Comparison of ENCODE assay signal across 1 cellular context in the genomic region with DNA sequence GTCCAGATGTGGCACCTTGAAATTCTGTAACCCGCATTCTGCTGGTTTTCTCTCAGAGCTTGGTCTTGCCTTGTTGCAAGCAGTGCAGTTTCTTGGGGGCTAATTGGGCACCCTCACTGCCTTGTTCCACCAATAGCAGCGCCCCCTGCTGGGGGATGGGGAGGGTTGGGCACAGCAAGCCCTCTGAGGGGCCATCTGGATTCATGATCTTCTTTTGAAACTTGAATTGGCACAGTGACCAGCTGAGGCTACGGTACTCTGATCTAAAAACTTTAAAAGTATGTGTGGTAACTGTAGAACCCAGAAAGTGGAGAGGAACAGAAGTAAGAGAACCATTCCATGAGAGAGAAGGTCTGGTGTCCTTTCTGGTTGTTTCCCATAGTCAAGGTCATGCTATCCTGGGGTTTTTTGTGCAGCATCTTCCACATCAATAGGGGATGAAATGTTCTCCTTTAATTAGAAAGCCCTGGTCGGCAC.
TF ChIP-seq lines count a peak whose summit lies in the region.

No MANE protein-coding gene starts in this region.

TF ChIP-seq in K562, 482 proteins besides CTCF, POLR2A, EP300 and RAD21 (continued from another document and continues in another):
- no peak for TF ChIP-seq FOSL1 (tag; conservative IDR thresholded peaks at IDR 0.05)
- TF ChIP-seq, protein P1, sequence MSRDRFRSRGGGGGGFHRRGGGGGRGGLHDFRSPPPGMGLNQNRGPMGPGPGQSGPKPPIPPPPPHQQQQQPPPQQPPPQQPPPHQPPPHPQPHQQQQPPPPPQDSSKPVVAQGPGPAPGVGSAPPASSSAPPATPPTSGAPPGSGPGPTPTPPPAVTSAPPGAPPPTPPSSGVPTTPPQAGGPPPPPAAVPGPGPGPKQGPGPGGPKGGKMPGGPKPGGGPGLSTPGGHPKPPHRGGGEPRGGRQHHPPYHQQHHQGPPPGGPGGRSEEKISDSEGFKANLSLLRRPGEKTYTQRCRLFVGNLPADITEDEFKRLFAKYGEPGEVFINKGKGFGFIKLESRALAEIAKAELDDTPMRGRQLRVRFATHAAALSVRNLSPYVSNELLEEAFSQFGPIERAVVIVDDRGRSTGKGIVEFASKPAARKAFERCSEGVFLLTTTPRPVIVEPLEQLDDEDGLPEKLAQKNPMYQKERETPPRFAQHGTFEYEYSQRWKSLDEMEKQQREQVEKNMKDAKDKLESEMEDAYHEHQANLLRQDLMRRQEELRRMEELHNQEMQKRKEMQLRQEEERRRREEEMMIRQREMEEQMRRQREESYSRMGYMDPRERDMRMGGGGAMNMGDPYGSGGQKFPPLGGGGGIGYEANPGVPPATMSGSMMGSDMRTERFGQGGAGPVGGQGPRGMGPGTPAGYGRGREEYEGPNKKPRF (IDR thresholded peaks at IDR 0.05; ENCODE audit: low read depth, low read length), result no peak
- no peak for TF ChIP-seq ZNF146 (CRISPR knock-in tag; IDR thresholded peaks at IDR 0.05; ENCODE audit: unreplicated experiment)
- no peak for TF ChIP-seq SAFB (IDR thresholded peaks at IDR 0.05; ENCODE audit: borderline replicate concordance, low read depth, low read length)
- TF ChIP-seq, protein P2, sequence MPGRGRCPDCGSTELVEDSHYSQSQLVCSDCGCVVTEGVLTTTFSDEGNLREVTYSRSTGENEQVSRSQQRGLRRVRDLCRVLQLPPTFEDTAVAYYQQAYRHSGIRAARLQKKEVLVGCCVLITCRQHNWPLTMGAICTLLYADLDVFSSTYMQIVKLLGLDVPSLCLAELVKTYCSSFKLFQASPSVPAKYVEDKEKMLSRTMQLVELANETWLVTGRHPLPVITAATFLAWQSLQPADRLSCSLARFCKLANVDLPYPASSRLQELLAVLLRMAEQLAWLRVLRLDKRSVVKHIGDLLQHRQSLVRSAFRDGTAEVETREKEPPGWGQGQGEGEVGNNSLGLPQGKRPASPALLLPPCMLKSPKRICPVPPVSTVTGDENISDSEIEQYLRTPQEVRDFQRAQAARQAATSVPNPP (IDR thresholded peaks at IDR 0.05; ENCODE audit: borderline replicate concordance, insufficient read depth, insufficient read length), result no peak
- TF ChIP-seq PHTF2 (CRISPR knock-in tag; IDR thresholded peaks at IDR 0.05), result no peak
- TF ChIP-seq POLR2AphosphoS2 (IDR thresholded peaks at IDR 0.05; ENCODE audit: low read length), result no peak
- TF ChIP-seq, protein P3, sequence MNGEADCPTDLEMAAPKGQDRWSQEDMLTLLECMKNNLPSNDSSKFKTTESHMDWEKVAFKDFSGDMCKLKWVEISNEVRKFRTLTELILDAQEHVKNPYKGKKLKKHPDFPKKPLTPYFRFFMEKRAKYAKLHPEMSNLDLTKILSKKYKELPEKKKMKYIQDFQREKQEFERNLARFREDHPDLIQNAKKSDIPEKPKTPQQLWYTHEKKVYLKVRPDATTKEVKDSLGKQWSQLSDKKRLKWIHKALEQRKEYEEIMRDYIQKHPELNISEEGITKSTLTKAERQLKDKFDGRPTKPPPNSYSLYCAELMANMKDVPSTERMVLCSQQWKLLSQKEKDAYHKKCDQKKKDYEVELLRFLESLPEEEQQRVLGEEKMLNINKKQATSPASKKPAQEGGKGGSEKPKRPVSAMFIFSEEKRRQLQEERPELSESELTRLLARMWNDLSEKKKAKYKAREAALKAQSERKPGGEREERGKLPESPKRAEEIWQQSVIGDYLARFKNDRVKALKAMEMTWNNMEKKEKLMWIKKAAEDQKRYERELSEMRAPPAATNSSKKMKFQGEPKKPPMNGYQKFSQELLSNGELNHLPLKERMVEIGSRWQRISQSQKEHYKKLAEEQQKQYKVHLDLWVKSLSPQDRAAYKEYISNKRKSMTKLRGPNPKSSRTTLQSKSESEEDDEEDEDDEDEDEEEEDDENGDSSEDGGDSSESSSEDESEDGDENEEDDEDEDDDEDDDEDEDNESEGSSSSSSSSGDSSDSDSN (IDR thresholded peaks at IDR 0.05; ENCODE audit: borderline replicate concordance in 1 of 2, low read depth in 2 of 2, low read length in 2 of 2), result peak in 1 of 2 experiments; percentile 61; a peak in 1 of 4 replicates
- no peak for TF ChIP-seq ZBTB1 (CRISPR knock-in tag; IDR thresholded peaks at IDR 0.05; ENCODE audit: borderline replicate concordance, low read depth)
- TF ChIP-seq, protein P4, sequence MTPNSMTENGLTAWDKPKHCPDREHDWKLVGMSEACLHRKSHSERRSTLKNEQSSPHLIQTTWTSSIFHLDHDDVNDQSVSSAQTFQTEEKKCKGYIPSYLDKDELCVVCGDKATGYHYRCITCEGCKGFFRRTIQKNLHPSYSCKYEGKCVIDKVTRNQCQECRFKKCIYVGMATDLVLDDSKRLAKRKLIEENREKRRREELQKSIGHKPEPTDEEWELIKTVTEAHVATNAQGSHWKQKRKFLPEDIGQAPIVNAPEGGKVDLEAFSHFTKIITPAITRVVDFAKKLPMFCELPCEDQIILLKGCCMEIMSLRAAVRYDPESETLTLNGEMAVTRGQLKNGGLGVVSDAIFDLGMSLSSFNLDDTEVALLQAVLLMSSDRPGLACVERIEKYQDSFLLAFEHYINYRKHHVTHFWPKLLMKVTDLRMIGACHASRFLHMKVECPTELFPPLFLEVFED (CRISPR knock-in tag; conservative IDR thresholded peaks at IDR 0.05), result peak; percentile 65
- TF ChIP-seq ZNF589 (CRISPR knock-in tag; IDR thresholded peaks at IDR 0.05; ENCODE audit: low read depth), result no peak
- no peak for TF ChIP-seq MED1 (CRISPR knock-in tag; IDR thresholded peaks at IDR 0.05; ENCODE audit: borderline replicate concordance)
- TF ChIP-seq, protein P5, sequence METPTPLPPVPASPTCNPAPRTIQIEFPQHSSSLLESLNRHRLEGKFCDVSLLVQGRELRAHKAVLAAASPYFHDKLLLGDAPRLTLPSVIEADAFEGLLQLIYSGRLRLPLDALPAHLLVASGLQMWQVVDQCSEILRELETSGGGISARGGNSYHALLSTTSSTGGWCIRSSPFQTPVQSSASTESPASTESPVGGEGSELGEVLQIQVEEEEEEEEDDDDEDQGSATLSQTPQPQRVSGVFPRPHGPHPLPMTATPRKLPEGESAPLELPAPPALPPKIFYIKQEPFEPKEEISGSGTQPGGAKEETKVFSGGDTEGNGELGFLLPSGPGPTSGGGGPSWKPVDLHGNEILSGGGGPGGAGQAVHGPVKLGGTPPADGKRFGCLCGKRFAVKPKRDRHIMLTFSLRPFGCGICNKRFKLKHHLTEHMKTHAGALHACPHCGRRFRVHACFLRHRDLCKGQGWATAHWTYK (CRISPR knock-in tag; IDR thresholded peaks at IDR 0.05), result no peak
- TF ChIP-seq ZNF707 (CRISPR knock-in tag; conservative IDR thresholded peaks at IDR 0.05), result 0 out of 2 replicates have a peak, but pooled peaks have one; percentile 36
- no peak for TF ChIP-seq TAF1 (IDR thresholded peaks at IDR 0.05; ENCODE audit: control insufficient read depth, extremely low read depth, insufficient read depth, low read length, severe bottlenecking)
- no peak for TF ChIP-seq PTBP1 (IDR thresholded peaks at IDR 0.05; ENCODE audit: low read depth, low read length)
- no peak for TF ChIP-seq ATF1 (CRISPR knock-in tag; IDR thresholded peaks at IDR 0.05)
- no peak for TF ChIP-seq ATF1 (tag; IDR thresholded peaks at IDR 0.05)
- TF ChIP-seq HLTF (IDR thresholded peaks at IDR 0.05), result no peak
- TF ChIP-seq ILK (tag; IDR thresholded peaks at IDR 0.05; ENCODE audit: borderline replicate concordance, low read depth), result peak; percentile 59; the same call in 1 of the 2 replicates
- no peak for TF ChIP-seq HMG20B (CRISPR knock-in tag; IDR thresholded peaks at IDR 0.05)
- no peak for TF ChIP-seq ZNF12 (CRISPR knock-in tag; IDR thresholded peaks at IDR 0.05)
- no peak for TF ChIP-seq RBM34 (IDR thresholded peaks at IDR 0.05; ENCODE audit: borderline replicate concordance, insufficient read depth, low read length)
- peak; percentile 92 for TF ChIP-seq ZZZ3 (IDR thresholded peaks at IDR 0.05)
- TF ChIP-seq, protein P6, sequence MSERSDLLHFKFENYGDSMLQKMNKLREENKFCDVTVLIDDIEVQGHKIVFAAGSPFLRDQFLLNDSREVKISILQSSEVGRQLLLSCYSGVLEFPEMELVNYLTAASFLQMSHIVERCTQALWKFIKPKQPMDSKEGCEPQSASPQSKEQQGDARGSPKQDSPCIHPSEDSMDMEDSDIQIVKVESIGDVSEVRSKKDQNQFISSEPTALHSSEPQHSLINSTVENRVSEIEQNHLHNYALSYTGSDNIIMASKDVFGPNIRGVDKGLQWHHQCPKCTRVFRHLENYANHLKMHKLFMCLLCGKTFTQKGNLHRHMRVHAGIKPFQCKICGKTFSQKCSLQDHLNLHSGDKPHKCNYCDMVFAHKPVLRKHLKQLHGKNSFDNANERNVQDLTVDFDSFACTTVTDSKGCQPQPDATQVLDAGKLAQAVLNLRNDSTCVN (CRISPR knock-in tag; IDR thresholded peaks at IDR 0.05), result peak; percentile 41; the same call in 1 of the 2 replicates
- no peak for TF ChIP-seq ZNF584 (CRISPR knock-in tag; IDR thresholded peaks at IDR 0.05; ENCODE audit: low read depth)
- TF ChIP-seq POU5F1 (IDR thresholded peaks at IDR 0.05; ENCODE audit: borderline replicate concordance, low read depth, low read length, partially characterized antibody), result no peak
- TF ChIP-seq, protein P7, sequence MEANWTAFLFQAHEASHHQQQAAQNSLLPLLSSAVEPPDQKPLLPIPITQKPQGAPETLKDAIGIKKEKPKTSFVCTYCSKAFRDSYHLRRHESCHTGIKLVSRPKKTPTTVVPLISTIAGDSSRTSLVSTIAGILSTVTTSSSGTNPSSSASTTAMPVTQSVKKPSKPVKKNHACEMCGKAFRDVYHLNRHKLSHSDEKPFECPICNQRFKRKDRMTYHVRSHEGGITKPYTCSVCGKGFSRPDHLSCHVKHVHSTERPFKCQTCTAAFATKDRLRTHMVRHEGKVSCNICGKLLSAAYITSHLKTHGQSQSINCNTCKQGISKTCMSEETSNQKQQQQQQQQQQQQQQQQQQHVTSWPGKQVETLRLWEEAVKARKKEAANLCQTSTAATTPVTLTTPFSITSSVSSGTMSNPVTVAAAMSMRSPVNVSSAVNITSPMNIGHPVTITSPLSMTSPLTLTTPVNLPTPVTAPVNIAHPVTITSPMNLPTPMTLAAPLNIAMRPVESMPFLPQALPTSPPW (CRISPR knock-in tag; IDR thresholded peaks at IDR 0.05), result no peak; the same call in 1 of the 2 replicates
- TF ChIP-seq RBM25 (IDR thresholded peaks at IDR 0.05; ENCODE audit: low read depth, low read length, severe bottlenecking), result no peak
- TF ChIP-seq ZNF143 (CRISPR knock-in tag; IDR thresholded peaks at IDR 0.05), result peak; percentile 54; the same call in 1 of the 2 replicates
- TF ChIP-seq, protein P8, sequence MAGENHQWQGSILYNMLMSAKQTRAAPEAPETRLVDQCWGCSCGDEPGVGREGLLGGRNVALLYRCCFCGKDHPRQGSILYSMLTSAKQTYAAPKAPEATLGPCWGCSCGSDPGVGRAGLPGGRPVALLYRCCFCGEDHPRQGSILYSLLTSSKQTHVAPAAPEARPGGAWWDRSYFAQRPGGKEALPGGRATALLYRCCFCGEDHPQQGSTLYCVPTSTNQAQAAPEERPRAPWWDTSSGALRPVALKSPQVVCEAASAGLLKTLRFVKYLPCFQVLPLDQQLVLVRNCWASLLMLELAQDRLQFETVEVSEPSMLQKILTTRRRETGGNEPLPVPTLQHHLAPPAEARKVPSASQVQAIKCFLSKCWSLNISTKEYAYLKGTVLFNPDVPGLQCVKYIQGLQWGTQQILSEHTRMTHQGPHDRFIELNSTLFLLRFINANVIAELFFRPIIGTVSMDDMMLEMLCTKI (IDR thresholded peaks at IDR 0.05; ENCODE audit: partially characterized antibody), result no peak
- no peak for TF ChIP-seq BRCA1 (IDR thresholded peaks at IDR 0.05)
- no peak for TF ChIP-seq BRCA1 (CRISPR knock-in tag; IDR thresholded peaks at IDR 0.05)
- TF ChIP-seq SP1 (CRISPR knock-in tag; IDR thresholded peaks at IDR 0.05), result no peak
- TF ChIP-seq, protein P9, sequence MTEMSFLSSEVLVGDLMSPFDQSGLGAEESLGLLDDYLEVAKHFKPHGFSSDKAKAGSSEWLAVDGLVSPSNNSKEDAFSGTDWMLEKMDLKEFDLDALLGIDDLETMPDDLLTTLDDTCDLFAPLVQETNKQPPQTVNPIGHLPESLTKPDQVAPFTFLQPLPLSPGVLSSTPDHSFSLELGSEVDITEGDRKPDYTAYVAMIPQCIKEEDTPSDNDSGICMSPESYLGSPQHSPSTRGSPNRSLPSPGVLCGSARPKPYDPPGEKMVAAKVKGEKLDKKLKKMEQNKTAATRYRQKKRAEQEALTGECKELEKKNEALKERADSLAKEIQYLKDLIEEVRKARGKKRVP (CRISPR knock-in tag; IDR thresholded peaks at IDR 0.05), result 0 out of 2 replicates have a peak, but pooled peaks have one; percentile 40
- TF ChIP-seq, protein P10, sequence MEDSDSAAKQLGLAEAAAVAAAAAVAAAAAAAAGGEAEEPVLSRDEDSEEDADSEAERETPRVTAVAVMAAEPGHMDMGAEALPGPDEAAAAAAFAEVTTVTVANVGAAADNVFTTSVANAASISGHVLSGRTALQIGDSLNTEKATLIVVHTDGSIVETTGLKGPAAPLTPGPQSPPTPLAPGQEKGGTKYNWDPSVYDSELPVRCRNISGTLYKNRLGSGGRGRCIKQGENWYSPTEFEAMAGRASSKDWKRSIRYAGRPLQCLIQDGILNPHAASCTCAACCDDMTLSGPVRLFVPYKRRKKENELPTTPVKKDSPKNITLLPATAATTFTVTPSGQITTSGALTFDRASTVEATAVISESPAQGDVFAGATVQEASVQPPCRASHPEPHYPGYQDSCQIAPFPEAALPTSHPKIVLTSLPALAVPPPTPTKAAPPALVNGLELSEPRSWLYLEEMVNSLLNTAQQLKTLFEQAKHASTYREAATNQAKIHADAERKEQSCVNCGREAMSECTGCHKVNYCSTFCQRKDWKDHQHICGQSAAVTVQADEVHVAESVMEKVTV (CRISPR knock-in tag; IDR thresholded peaks at IDR 0.05), result peak; percentile 65; the same call in 1 of the 2 replicates
- TF ChIP-seq TBP (optimal IDR thresholded peaks at IDR 0.05; ENCODE audit: low read depth, low read length), result no peak
- TF ChIP-seq ZNF76 (CRISPR knock-in tag; IDR thresholded peaks at IDR 0.05; ENCODE audit: borderline replicate concordance), result no peak
- peak; percentile 45; the same call in 1 of the 2 replicates for TF ChIP-seq NFXL1 (CRISPR knock-in tag; IDR thresholded peaks at IDR 0.05)
- TF ChIP-seq, protein P11, sequence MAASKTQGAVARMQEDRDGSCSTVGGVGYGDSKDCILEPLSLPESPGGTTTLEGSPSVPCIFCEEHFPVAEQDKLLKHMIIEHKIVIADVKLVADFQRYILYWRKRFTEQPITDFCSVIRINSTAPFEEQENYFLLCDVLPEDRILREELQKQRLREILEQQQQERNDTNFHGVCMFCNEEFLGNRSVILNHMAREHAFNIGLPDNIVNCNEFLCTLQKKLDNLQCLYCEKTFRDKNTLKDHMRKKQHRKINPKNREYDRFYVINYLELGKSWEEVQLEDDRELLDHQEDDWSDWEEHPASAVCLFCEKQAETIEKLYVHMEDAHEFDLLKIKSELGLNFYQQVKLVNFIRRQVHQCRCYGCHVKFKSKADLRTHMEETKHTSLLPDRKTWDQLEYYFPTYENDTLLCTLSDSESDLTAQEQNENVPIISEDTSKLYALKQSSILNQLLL (CRISPR knock-in tag; IDR thresholded peaks at IDR 0.05; ENCODE audit: borderline replicate concordance), result peak; percentile 76; the same call in 1 of the 2 replicates
- no peak for TF ChIP-seq TSC22D4 (tag; IDR thresholded peaks at IDR 0.05)
- TF ChIP-seq ZNF764 (CRISPR knock-in tag; IDR thresholded peaks at IDR 0.05; ENCODE audit: low read depth), result peak; percentile 89
- TF ChIP-seq HDAC6 (IDR thresholded peaks at IDR 0.05; ENCODE audit: low read depth, low read length), result no peak
- no peak; a peak in 1 of 4 replicates for TF ChIP-seq NRF1 (conservative IDR thresholded peaks at IDR 0.05 in 1 of 2, IDR thresholded peaks at IDR 0.05 in 1 of 2)
- TF ChIP-seq U2AF1 (optimal IDR thresholded peaks at IDR 0.05; ENCODE audit: low read depth, low read length), result no peak
